Comparison of ENCODE assay signal across 1 cellular context in the genomic region with DNA sequence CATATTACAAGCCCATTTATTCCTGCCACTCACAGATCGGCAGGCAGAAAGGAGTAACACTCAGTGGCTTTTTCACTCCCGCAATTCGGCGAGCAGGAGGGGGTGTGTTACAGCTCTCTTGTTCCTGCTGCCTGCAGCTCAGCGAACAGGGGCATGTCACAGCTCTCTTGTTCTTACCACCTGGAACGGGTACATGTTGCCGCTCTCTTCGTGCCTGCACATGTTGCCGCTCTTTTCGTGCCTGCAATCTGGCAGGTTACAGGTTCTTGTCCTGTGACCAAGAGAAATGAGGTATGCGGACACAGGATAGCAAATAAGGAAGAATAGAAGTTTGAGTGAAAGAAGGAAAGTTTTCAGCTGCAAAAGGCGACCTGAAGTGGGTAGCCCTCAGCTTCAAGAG.
TF ChIP-seq lines count a peak whose summit lies in the region.

No MANE protein-coding gene starts in this region.

TF ChIP-seq in WTC11, 78 proteins besides CTCF, POLR2A, EP300 and RAD21 (continued from another document):
- TF ChIP-seq ZNF425 (CRISPR knock-in tag; conservative IDR thresholded peaks at IDR 0.05) (no peak), JUN (CRISPR knock-in tag; IDR thresholded peaks at IDR 0.05) (no peak)
- TF ChIP-seq, protein P1, sequence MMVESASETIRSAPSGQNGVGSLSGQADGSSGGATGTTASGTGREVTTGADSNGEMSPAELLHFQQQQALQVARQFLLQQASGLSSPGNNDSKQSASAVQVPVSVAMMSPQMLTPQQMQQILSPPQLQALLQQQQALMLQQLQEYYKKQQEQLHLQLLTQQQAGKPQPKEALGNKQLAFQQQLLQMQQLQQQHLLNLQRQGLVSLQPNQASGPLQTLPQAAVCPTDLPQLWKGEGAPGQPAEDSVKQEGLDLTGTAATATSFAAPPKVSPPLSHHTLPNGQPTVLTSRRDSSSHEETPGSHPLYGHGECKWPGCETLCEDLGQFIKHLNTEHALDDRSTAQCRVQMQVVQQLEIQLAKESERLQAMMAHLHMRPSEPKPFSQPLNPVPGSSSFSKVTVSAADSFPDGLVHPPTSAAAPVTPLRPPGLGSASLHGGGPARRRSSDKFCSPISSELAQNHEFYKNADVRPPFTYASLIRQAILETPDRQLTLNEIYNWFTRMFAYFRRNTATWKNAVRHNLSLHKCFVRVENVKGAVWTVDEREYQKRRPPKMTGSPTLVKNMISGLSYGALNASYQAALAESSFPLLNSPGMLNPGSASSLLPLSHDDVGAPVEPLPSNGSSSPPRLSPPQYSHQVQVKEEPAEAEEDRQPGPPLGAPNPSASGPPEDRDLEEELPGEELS (CRISPR knock-in tag; IDR thresholded peaks at IDR 0.05) = no peak
- TF ChIP-seq, protein P2, sequence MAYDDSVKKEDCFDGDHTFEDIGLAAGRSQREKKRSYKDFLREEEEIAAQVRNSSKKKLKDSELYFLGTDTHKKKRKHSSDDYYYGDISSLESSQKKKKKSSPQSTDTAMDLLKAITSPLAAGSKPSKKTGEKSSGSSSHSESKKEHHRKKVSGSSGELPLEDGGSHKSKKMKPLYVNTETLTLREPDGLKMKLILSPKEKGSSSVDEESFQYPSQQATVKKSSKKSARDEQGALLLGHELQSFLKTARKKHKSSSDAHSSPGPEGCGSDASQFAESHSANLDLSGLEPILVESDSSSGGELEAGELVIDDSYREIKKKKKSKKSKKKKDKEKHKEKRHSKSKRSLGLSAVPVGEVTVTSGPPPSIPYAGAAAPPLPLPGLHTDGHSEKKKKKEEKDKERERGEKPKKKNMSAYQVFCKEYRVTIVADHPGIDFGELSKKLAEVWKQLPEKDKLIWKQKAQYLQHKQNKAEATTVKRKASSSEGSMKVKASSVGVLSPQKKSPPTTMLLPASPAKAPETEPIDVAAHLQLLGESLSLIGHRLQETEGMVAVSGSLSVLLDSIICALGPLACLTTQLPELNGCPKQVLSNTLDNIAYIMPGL (CRISPR knock-in tag; IDR thresholded peaks at IDR 0.05) = no peak
